In genomic region chr12:80676042-80676636, GRCh38 we compare ENCODE assay signal across 10 cellular contexts. TPM values are rescaled to one million over a fixed set of nuclear protein-coding genes. Genes with fewer than 3 reads are reported as not detected.
DNase-seq lines count a peak whose midpoint lies in the region; FAIRE-seq and TF ChIP-seq lines count a peak whose summit lies in the region.
"Not testable (repeated sequence)": the region's sequence is repeated elsewhere in the genome, so short reads cannot be mapped to it uniquely, and the experiment has no call there.
"Had no signal": no experiment of that assay in that cellular context is flagged by ENCODE, and none has a peak within 500 bp of the region (broad histone marks: within the 10 kb centered on the region; RNA-seq: fewer than 3 reads in every experiment).

No MANE protein-coding gene starts in this region.

- H3K9ac ChIP-seq in SK-N-MC (ENCODE audit: insufficient read length); neuronal stem cell (ENCODE audit: low read depth, low read length, poor library complexity): not testable (repeated sequence)

- H2BK12ac ChIP-seq in neuronal stem cell (ENCODE audit: low read length), result not testable (repeated sequence)

- not testable (repeated sequence) for H3K36me3 ChIP-seq in SK-N-MC (ENCODE audit: insufficient read depth, low read length); neuronal stem cell (replicated peaks in 1 of 2; ENCODE audit: control insufficient read depth in 2 of 2, insufficient read depth in 2 of 2, low read length in 2 of 2)

- H2BK120ac ChIP-seq in neuronal stem cell (ENCODE audit: low read depth, low read length), result not testable (repeated sequence)

- H3K9me3 ChIP-seq in SK-N-MC (ENCODE audit: low read depth, low read length); neuronal stem cell (replicated peaks in 1 of 2; ENCODE audit: control insufficient read depth in 2 of 2, insufficient read depth in 1 of 2, low read depth in 1 of 2, low read length in 2 of 2): not testable (repeated sequence)

- H3K14ac ChIP-seq in neuronal stem cell (ENCODE audit: low read length), result not testable (repeated sequence)

- not testable (repeated sequence) for H3K18ac ChIP-seq in neuronal stem cell (ENCODE audit: low read length)

- not testable (repeated sequence) for H3K27me3 ChIP-seq in neuronal stem cell (ENCODE audit: control insufficient read depth in 3 of 3, insufficient read depth in 3 of 3, low read depth in 1 of 3, low read length in 3 of 3)

- H2BK15ac ChIP-seq in neuronal stem cell (ENCODE audit: low read length), result not testable (repeated sequence)

- H4K8ac ChIP-seq in neuronal stem cell (ENCODE audit: low read depth, low read length), result not testable (repeated sequence)

- H3K23ac ChIP-seq in neuronal stem cell (ENCODE audit: low read depth, low read length, poor library complexity), result not testable (repeated sequence)

- H2BK5ac ChIP-seq in neuronal stem cell (ENCODE audit: low read length), result not testable (repeated sequence)

- FAIRE-seq in HTR-8/SVneo (lab: Jason Lieb, UNC), result not testable (repeated sequence)

- in situ Hi-C loops in astrocyte of the spinal cord (cut with HindIII; ENCODE audit: low sequenced_read_pairs), result not testable (repeated sequence)

- not testable (repeated sequence) for H3K4ac ChIP-seq in neuronal stem cell (ENCODE audit: low read length)

- not testable (repeated sequence) for H3K79me1 ChIP-seq in neuronal stem cell (ENCODE audit: low read depth, low read length)

- H3K27ac ChIP-seq in C4-2B, result peak overlapping the region; percentile 61
- peak overlapping the region; percentile 52; the same call in 1 of the 2 replicates for H3K27ac ChIP-seq in SK-N-MC
- not testable (repeated sequence) for H3K27ac ChIP-seq in neuronal stem cell (replicated peaks; ENCODE audit: low read length)

- WGBS in neuronal stem cell (ENCODE audit: extremely low coverage in 2 of 2, insufficient read length in 2 of 2, insufficient replicate concordance in 1 of 2), 2 donors, result no CpG with 5 or more reads among the region's 13 CpGs

- TF ChIP-seq CTCF in C4-2B (conservative IDR thresholded peaks at IDR 0.05); astrocyte of the spinal cord (IDR thresholded peaks at IDR 0.05; ENCODE audit: low read depth, low read length); fibroblast of pulmonary artery (IDR thresholded peaks at IDR 0.05; ENCODE audit: low read length, missing control alignments): not testable (repeated sequence)

- not testable (repeated sequence) for H4K91ac ChIP-seq in neuronal stem cell (ENCODE audit: low read depth, low read length, poor library complexity)

- H3K4me3 ChIP-seq in SK-N-MC, result peak overlapping the region; percentile 26; the same call in 1 of the 2 replicates
- H3K4me3 ChIP-seq in astrocyte of the spinal cord (ENCODE audit: low read depth, low read length); fibroblast of pulmonary artery (replicated peaks; ENCODE audit: low read depth, low read length); neuronal stem cell (ENCODE audit: low read length in 2 of 2): not testable (repeated sequence)

- DNase-seq in HTR-8/SVneo (ENCODE audit: insufficient read length, low spot score) (peak; percentile 1), astrocyte of the spinal cord (ENCODE audit: low read depth, low spot score) (peak; percentile 24), fibroblast of pulmonary artery (ENCODE audit: low read depth) (peak; percentile 18), kidney glomerular epithelial cell (lab: John Stamatoyannopoulos, UW) (peak; percentile 2)
- DNase-seq in SK-N-MC (ENCODE audit: low read depth, low spot score); neuronal stem cell (ENCODE audit: low spot score): not testable (repeated sequence)

- not testable (repeated sequence) for H3K4me1 ChIP-seq in neuronal stem cell (ENCODE audit: control insufficient read depth in 2 of 2, insufficient read depth in 1 of 2, low read depth in 1 of 2, low read length in 2 of 2)

- H2AK5ac ChIP-seq in neuronal stem cell (ENCODE audit: low read depth, low read length), result not testable (repeated sequence)

- peak overlapping the region; percentile 16 for H2AFZ ChIP-seq in neuronal stem cell (ENCODE audit: low read length)

- H3K4me2 ChIP-seq in neuronal stem cell (ENCODE audit: insufficient read depth, low read length, poor library complexity, severe bottlenecking), result not testable (repeated sequence)

RNA-seq across cellular contexts. Expression of gene MYF6, which starts 31.3 kb away (rescaled TPM):
- polyA plus RNA-seq in neuronal stem cell (2013, experiment 1 of 2), result 0.13 TPM
- polyA plus RNA-seq in neuronal stem cell (2013, experiment 2 of 2), result 0.15 TPM
- polyA plus RNA-seq: GM12878, GM23248, immature natural killer cell had no signal

RNA-seq across cellular contexts. Expression of gene MYF5, which starts 40.6 kb away (rescaled TPM):
- polyA plus RNA-seq in neuronal stem cell (2013, experiment 1 of 2), result not detected
- not detected for polyA plus RNA-seq in neuronal stem cell (2013, experiment 2 of 2)
- polyA plus RNA-seq: GM12878, GM23248, immature natural killer cell had no signal
